ENCODE assay signal across 2 cellular contexts in genomic region chr22:38398181-38398608, GRCh38.
A peak's percentile ranks its signal among the peaks of the same experiment; 100 is the strongest.
TF ChIP-seq lines count a peak whose summit lies in the region.
"Not testable (repeated sequence)": the region's sequence is repeated elsewhere in the genome, so short reads cannot be mapped to it uniquely, and the experiment has no call there.

No MANE protein-coding gene starts in this region.

TF ChIP-seq in HEK293T, 16 proteins besides CTCF, POLR2A, EP300 and RAD21:
- peak; percentile 71; the same call in 1 of the 2 replicates for TF ChIP-seq FOXM1 (IDR thresholded peaks at IDR 0.05; ENCODE audit: borderline replicate concordance)

TF ChIP-seq in K562, 482 proteins besides CTCF, POLR2A, EP300 and RAD21:
- peak in 1 of 2 experiments; percentile 16 for TF ChIP-seq E2F6 (IDR thresholded peaks at IDR 0.05; ENCODE audit: borderline replicate concordance in 1 of 2, extremely low read depth in 1 of 2, insufficient read depth in 1 of 2, insufficient read length in 1 of 2, low read depth in 1 of 2, low read length in 1 of 2, poor library complexity in 1 of 2, severe bottlenecking in 1 of 2)
- peak; percentile 65 for TF ChIP-seq TAF1 (IDR thresholded peaks at IDR 0.05; ENCODE audit: control insufficient read depth, extremely low read depth, insufficient read depth, low read length, severe bottlenecking)
- TF ChIP-seq ZNF740 (CRISPR knock-in tag; IDR thresholded peaks at IDR 0.05) = 0 out of 2 replicates have a peak, but pooled peaks have one; percentile 16
- not testable (repeated sequence) for TF ChIP-seq ZNF740 (tag; IDR thresholded peaks at IDR 0.05)
- peak; percentile 87 for TF ChIP-seq POLR2G (IDR thresholded peaks at IDR 0.05; ENCODE audit: low read depth, low read length)
- peak; percentile 14 for TF ChIP-seq HMGN3 (IDR thresholded peaks at IDR 0.05; ENCODE audit: borderline replicate concordance, extremely low read depth, insufficient read length, low read depth, low read length)
- TF ChIP-seq ZFX (CRISPR knock-in tag; IDR thresholded peaks at IDR 0.05) = peak; percentile 39
- TF ChIP-seq YY1 (IDR thresholded peaks at IDR 0.05; ENCODE audit: borderline replicate concordance in 1 of 3, control insufficient read depth in 1 of 3, extremely low read depth in 1 of 3, insufficient read depth in 3 of 3, insufficient read length in 1 of 3, insufficient replicate concordance in 2 of 3, low read depth in 1 of 3, low read length in 2 of 3) = peak in 2 of 3 experiments; percentile 77 to 90
- TF ChIP-seq FOSL1 (tag; conservative IDR thresholded peaks at IDR 0.05) = 0 out of 2 replicates have a peak, but pooled peaks have one; percentile 11
- TF ChIP-seq PCBP1 (IDR thresholded peaks at IDR 0.05; ENCODE audit: low read depth, low read length, poor library complexity, severe bottlenecking) = peak; percentile 38
- TF ChIP-seq ARID4B (CRISPR knock-in tag; IDR thresholded peaks at IDR 0.05) = 0 out of 2 replicates have a peak, but pooled peaks have one; percentile 10
- peak; percentile 36 for TF ChIP-seq CCNT2 (IDR thresholded peaks at IDR 0.05; ENCODE audit: borderline replicate concordance, extremely low read depth, insufficient read length, low read depth, low read length)
- TF ChIP-seq SMAD4 (CRISPR knock-in tag; conservative IDR thresholded peaks at IDR 0.05) = 0 out of 2 replicates have a peak, but pooled peaks have one; percentile 58
- TF ChIP-seq NONO (IDR thresholded peaks at IDR 0.05; ENCODE audit: low read depth in 2 of 2, low read length in 1 of 2) = peak in 1 of 2 experiments; percentile 37; a peak in 1 of 4 replicates
- 0 out of 2 replicates have a peak, but pooled peaks have one; percentile 36 for TF ChIP-seq GABPA (tag; conservative IDR thresholded peaks at IDR 0.05; ENCODE audit: low read depth)
- TF ChIP-seq RBFOX2 (IDR thresholded peaks at IDR 0.05; ENCODE audit: low read depth, low read length) = peak; percentile 79
TF ChIP-seq in K562: peak in this region for 15; not testable (repeated sequence) for 467.
